In genomic region chr21:31873696-31874599, GRCh38 we compare ENCODE assay signal across 8 cellular contexts. TPM values are rescaled to one million over a fixed set of nuclear protein-coding genes. Genes with fewer than 3 reads are reported as not detected.
DNase-seq lines count a peak whose midpoint lies in the region; ATAC-seq and TF ChIP-seq lines count a peak whose summit lies in the region.

No MANE protein-coding gene starts in this region.

- WGBS in body of pancreas, 2 donors = 0 to 3% methylated on average over 12 to 76 of the region's 77 CpGs

- ATAC-seq in GM18868 (IDR thresholded peaks at IDR 0.05; ENCODE audit: unreplicated experiment) (peak; percentile 46), body of pancreas (peak; percentile 58)

- H3K27ac ChIP-seq in 22Rv1 (no peak overlapping the region), body of pancreas (peak overlapping the region; percentile 86 to 96 (median 93))

- H3K36me3 ChIP-seq in body of pancreas (replicated peaks in 1 of 2; ENCODE audit: insufficient read depth in 1 of 2, low read depth in 2 of 2) = no peaks in the 10 kb centered on the region

- TF ChIP-seq POLR2A in body of pancreas (IDR thresholded peaks at IDR 0.05) = peak in 2 of 3 donors; percentile 48 to 55

- H3K27me3 ChIP-seq in body of pancreas = no peaks in the 10 kb centered on the region

- peak overlapping the region; percentile 74 to 76 for H3K4me3 ChIP-seq in body of pancreas

- DNase-seq in RPMI8226 = peak; percentile 62
- DNase-seq in body of pancreas = peak; percentile 56 to 78 (median 74)
- DNase-seq in kidney tubule cell (ENCODE audit: low spot score) = peak; percentile 56
- peak; percentile 62 for DNase-seq in stimulated activated CD4-positive, alpha-beta T cell treated with anti-CD3 and anti-CD28 coated beads, Interleukin-4, amount 100 ng/mL, for 1 hour
- no peak for DNase-seq in SHP77 treated with DMSO at 0.1 percent for 48 hours (lab: John Stamatoyannopoulos, UW)
- no peak for DNase-seq in cerebellar nuclear complex (lab: John Stamatoyannopoulos, UW)

- H3K4me1 ChIP-seq in body of pancreas = peaks cover 61% of the 10 kb centered on the region

- H3K9me3 ChIP-seq in body of pancreas = no peaks in the 10 kb centered on the region

- peak; percentile 70 for TF ChIP-seq CTCF in 22Rv1 (IDR thresholded peaks at IDR 0.05)
- TF ChIP-seq CTCF in body of pancreas (IDR thresholded peaks at IDR 0.05) = peak; percentile 55 to 87 (median 73)

- intact Hi-C loops in body of pancreas (cut with DNase I) = no loop called here

RNA-seq across cellular contexts. Expression of gene HUNK, which starts 1.1 kb away (rescaled TPM):
- total RNA-seq in body of pancreas = 1 to 10 TPM; 6.7 to 9.2 TPM

Comparison
In these comparisons a context has a peak if more than half of its experiments do, and no peak if none do; other contexts are left out.
1. DNase-seq: peak in RPMI8226 (single experiment), body of pancreas (4 of 4), kidney tubule cell (single experiment) and stimulated activated CD4-positive, alpha-beta T cell treated with anti-CD3 and anti-CD28 coated beads, Interleukin-4, amount 100 ng/mL, for 1 hour (single experiment); none in SHP77 treated with DMSO at 0.1 percent for 48 hours (single experiment) and cerebellar nuclear complex (0 of 2).